ENCODE assay signal across 1 cellular context in genomic region chr1:180533571-180533987, GRCh38.
TF ChIP-seq lines count a peak whose summit lies in the region.

No MANE protein-coding gene starts in this region.

TF ChIP-seq in HepG2, 621 proteins besides CTCF, POLR2A, EP300 and RAD21 (continued from another document and continues in another):
- TF ChIP-seq ZNF639 (CRISPR knock-in tag; conservative IDR thresholded peaks at IDR 0.05) (no peak), ZNF713 (CRISPR knock-in tag; IDR thresholded peaks at IDR 0.05) (no peak), KDM4B (CRISPR knock-in tag; IDR thresholded peaks at IDR 0.05) (no peak), ZFY (CRISPR knock-in tag; IDR thresholded peaks at IDR 0.05) (no peak), GATA4 (IDR thresholded peaks at IDR 0.05; ENCODE audit: borderline replicate concordance, low read depth) (no peak), SAP130 (CRISPR knock-in tag; IDR thresholded peaks at IDR 0.05; ENCODE audit: low read depth) (peak; percentile 19; the same call in 1 of the 2 replicates), NR2F6 (IDR thresholded peaks at IDR 0.05) (no peak), NR2F6 (CRISPR knock-in tag; IDR thresholded peaks at IDR 0.05) (0 out of 2 replicates have a peak, but pooled peaks have one; percentile 9), ZMAT5 (CRISPR knock-in tag; IDR thresholded peaks at IDR 0.05; ENCODE audit: borderline replicate concordance, low read depth) (no peak), IRX3 (CRISPR knock-in tag; IDR thresholded peaks at IDR 0.05; ENCODE audit: borderline replicate concordance, low read depth) (no peak), TP53 (CRISPR knock-in tag; conservative IDR thresholded peaks at IDR 0.05) (no peak), NFIB (CRISPR knock-in tag; IDR thresholded peaks at IDR 0.05; ENCODE audit: borderline replicate concordance) (no peak), ZNF549 (CRISPR knock-in tag; IDR thresholded peaks at IDR 0.05) (no peak), ZNF740 (CRISPR knock-in tag; IDR thresholded peaks at IDR 0.05) (no peak), TFDP2 (CRISPR knock-in tag; IDR thresholded peaks at IDR 0.05) (peak; percentile 57; the same call in 1 of the 2 replicates), ZBTB42 (CRISPR knock-in tag; IDR thresholded peaks at IDR 0.05) (no peak), KMT2B (CRISPR knock-in tag; IDR thresholded peaks at IDR 0.05) (no peak), MXI1 (IDR thresholded peaks at IDR 0.05; ENCODE audit: borderline replicate concordance, low read depth, low read length) (0 out of 3 replicates have a peak, but pooled peaks have one; percentile 20), ARID2 (CRISPR knock-in tag; IDR thresholded peaks at IDR 0.05; ENCODE audit: borderline replicate concordance) (no peak), TFDP1 (CRISPR knock-in tag; IDR thresholded peaks at IDR 0.05; ENCODE audit: borderline replicate concordance) (peak; percentile 65; the same call in 1 of the 2 replicates), ZNF430 (CRISPR knock-in tag; IDR thresholded peaks at IDR 0.05) (no peak), HNF1B (CRISPR knock-in tag; IDR thresholded peaks at IDR 0.05) (no peak), PTBP1 (IDR thresholded peaks at IDR 0.05; ENCODE audit: low read depth, low read length, poor library complexity, severe bottlenecking) (no peak), ZNF792 (CRISPR knock-in tag; IDR thresholded peaks at IDR 0.05) (no peak), SMAD3 (CRISPR knock-in tag; IDR thresholded peaks at IDR 0.05) (0 out of 2 replicates have a peak, but pooled peaks have one; percentile 59), HDAC2 (CRISPR knock-in tag; IDR thresholded peaks at IDR 0.05) (no peak), ZUFSP (CRISPR knock-in tag; IDR thresholded peaks at IDR 0.05; ENCODE audit: borderline replicate concordance) (no peak), ATM (IDR thresholded peaks at IDR 0.05; ENCODE audit: borderline replicate concordance) (no peak), ZNF124 (CRISPR knock-in tag; IDR thresholded peaks at IDR 0.05) (0 out of 2 replicates have a peak, but pooled peaks have one; percentile 44), NKX3-1 (CRISPR knock-in tag; IDR thresholded peaks at IDR 0.05) (no peak), HMGXB4 (CRISPR knock-in tag; IDR thresholded peaks at IDR 0.05; ENCODE audit: borderline replicate concordance in 1 of 2, low read depth in 1 of 2) (peak; percentile 33 to 61; a peak in 2 of 4 replicates), RXRA (CRISPR knock-in tag; IDR thresholded peaks at IDR 0.05) (no peak), STAG1 (CRISPR knock-in tag; IDR thresholded peaks at IDR 0.05) (peak; percentile 89), TEAD3 (CRISPR knock-in tag; optimal IDR thresholded peaks at IDR 0.05; ENCODE audit: borderline replicate concordance) (peak; percentile 19), ARNTL (CRISPR knock-in tag; IDR thresholded peaks at IDR 0.05) (no peak), ZKSCAN1 (IDR thresholded peaks at IDR 0.05; ENCODE audit: low read length) (no peak), LCORL (IDR thresholded peaks at IDR 0.05) (no peak), LCORL (CRISPR knock-in tag; IDR thresholded peaks at IDR 0.05) (no peak), TRIM24 (CRISPR knock-in tag; IDR thresholded peaks at IDR 0.05) (no peak), BCL3 (CRISPR knock-in tag; IDR thresholded peaks at IDR 0.05) (no peak), FOSL2 (CRISPR knock-in tag; IDR thresholded peaks at IDR 0.05) (0 out of 2 replicates have a peak, but pooled peaks have one; percentile 29), GLI4 (CRISPR knock-in tag; IDR thresholded peaks at IDR 0.05; ENCODE audit: borderline replicate concordance) (no peak), ZNF235 (CRISPR knock-in tag; IDR thresholded peaks at IDR 0.05; ENCODE audit: borderline replicate concordance) (no peak), ELF3 (CRISPR knock-in tag; IDR thresholded peaks at IDR 0.05) (no peak; the same call in 1 of the 2 replicates), XRCC5 (optimal IDR thresholded peaks at IDR 0.05; ENCODE audit: low read length) (peak; percentile 26), YY1 (IDR thresholded peaks at IDR 0.05; ENCODE audit: insufficient read depth, insufficient replicate concordance, low read depth, low read length) (peak; percentile 81), ZNF678 (CRISPR knock-in tag; IDR thresholded peaks at IDR 0.05) (no peak), SYNCRIP (IDR thresholded peaks at IDR 0.05; ENCODE audit: insufficient read depth, low read depth, low read length) (no peak), REL (CRISPR knock-in tag; conservative IDR thresholded peaks at IDR 0.05) (no peak), SRSF4 (IDR thresholded peaks at IDR 0.05; ENCODE audit: low read depth, low read length, poor library complexity, severe bottlenecking) (no peak), RAD51 (IDR thresholded peaks at IDR 0.05; ENCODE audit: borderline replicate concordance) (no peak), ZNF607 (CRISPR knock-in tag; IDR thresholded peaks at IDR 0.05; ENCODE audit: borderline replicate concordance) (no peak), KLF9 (CRISPR knock-in tag; IDR thresholded peaks at IDR 0.05; ENCODE audit: low read depth) (no peak), ZNF883 (CRISPR knock-in tag; IDR thresholded peaks at IDR 0.05; ENCODE audit: not compliant biosample characterization) (no peak), NFE2L2 (IDR thresholded peaks at IDR 0.05; ENCODE audit: low read length) (no peak), ZGPAT (CRISPR knock-in tag; IDR thresholded peaks at IDR 0.05) (0 out of 2 replicates have a peak, but pooled peaks have one; percentile 19), SIX1 (CRISPR knock-in tag; IDR thresholded peaks at IDR 0.05; ENCODE audit: borderline replicate concordance) (no peak), GABPB1 (CRISPR knock-in tag; IDR thresholded peaks at IDR 0.05) (no peak)
